In genomic region chr13:73960474-73960873, GRCh38 we compare ENCODE assay signal across 16 cellular contexts.
A peak's percentile ranks its signal among the peaks of the same experiment; 100 is the strongest.
DNase-seq lines count a peak whose midpoint lies in the region; ATAC-seq and TF ChIP-seq lines count a peak whose summit lies in the region.
"Had no signal": no experiment of that assay in that cellular context is flagged by ENCODE, and none has a peak within 500 bp of the region (broad histone marks: within the 10 kb centered on the region; RNA-seq: fewer than 3 reads in every experiment).

No MANE protein-coding gene starts in this region.

- peaks cover 0 to 42% (median 10%) of the 10 kb centered on the region in 4 donors for H3K4me1 ChIP-seq in tibial artery

- no peak overlapping the region for H3K27ac ChIP-seq in WERI-Rb-1
- H3K27ac ChIP-seq in tibial artery, result no peak overlapping the region

- DNase-seq in WERI-Rb-1 (no peak), activated gamma-delta T cell (lab: John Stamatoyannopoulos, UW) (no peak), tibial artery (no peak), NCI-H1105 (lab: John Stamatoyannopoulos, UW) (no peak)
- DNase-seq: activated CD8-positive, alpha-beta T cell treated with anti-CD3 and anti-CD28 coated beads for 36 hours; activated naive CD8-positive, alpha-beta T cell treated with anti-CD3 and anti-CD28 coated beads, Interleukin-2, amount 10 ng/mL, durations not matched to agents 7 days and 5 days; activated T-cell treated with anti-CD3 and anti-CD28 coated beads, Interleukin-2, amount 50 U/mL, for 72 hours; erythroblast; left ventricle myocardium superior; NCI-H226; stimulated activated CD4-positive, alpha-beta T cell treated with anti-CD3 and anti-CD28 coated beads, Interleukin-2, amount 100 ng/mL, for 24 hours had no signal

- no peaks in the 10 kb centered on the region for H3K36me3 ChIP-seq in WERI-Rb-1
- H3K36me3 ChIP-seq in tibial artery, result no peaks in the 10 kb centered on the region

- H3K27me3 ChIP-seq in WERI-Rb-1 (ENCODE audit: insufficient read depth, low read depth, severe bottlenecking) (no peaks in the 10 kb centered on the region), tibial artery (no peaks in the 10 kb centered on the region)

- H3K4me3 ChIP-seq in WERI-Rb-1 (ENCODE audit: low read depth, low read length) (no peak overlapping the region), tibial artery (no peak overlapping the region)

- TF ChIP-seq CTCF in WERI-Rb-1 (IDR thresholded peaks at IDR 0.05; ENCODE audit: low read depth, low read length), result no peak
- TF ChIP-seq CTCF in tibial artery (IDR thresholded peaks at IDR 0.05), result no peak

- ATAC-seq in GM18520 (IDR thresholded peaks at IDR 0.05; ENCODE audit: unreplicated experiment), result peak; percentile 68
- peak; percentile 70 for ATAC-seq in GM21423 (IDR thresholded peaks at IDR 0.05; ENCODE audit: unreplicated experiment)
- ATAC-seq in HG03064 (IDR thresholded peaks at IDR 0.05; ENCODE audit: low read depth, unreplicated experiment), result peak; percentile 49
- peak; percentile 73 for ATAC-seq in HG03571 (IDR thresholded peaks at IDR 0.05; ENCODE audit: unreplicated experiment)
- ATAC-seq: activated CD8-positive, alpha-beta T cell treated with anti-CD3 and anti-CD28 coated beads for 36 hours; activated T-cell treated with anti-CD3 and anti-CD28 coated beads, Interleukin-2, amount 50 U/mL, for 72 hours; left ventricle myocardium superior; sciatic nerve had no signal

- no peaks in the 10 kb centered on the region for H3K9me3 ChIP-seq in WERI-Rb-1 (ENCODE audit: severe bottlenecking)
- H3K9me3 ChIP-seq in tibial artery, result no peaks in the 10 kb centered on the region

- intact Hi-C loops in tibial artery (cut with DNase I; ENCODE audit: low total_unique reads), result no loop called here
